In the genomic region with DNA sequence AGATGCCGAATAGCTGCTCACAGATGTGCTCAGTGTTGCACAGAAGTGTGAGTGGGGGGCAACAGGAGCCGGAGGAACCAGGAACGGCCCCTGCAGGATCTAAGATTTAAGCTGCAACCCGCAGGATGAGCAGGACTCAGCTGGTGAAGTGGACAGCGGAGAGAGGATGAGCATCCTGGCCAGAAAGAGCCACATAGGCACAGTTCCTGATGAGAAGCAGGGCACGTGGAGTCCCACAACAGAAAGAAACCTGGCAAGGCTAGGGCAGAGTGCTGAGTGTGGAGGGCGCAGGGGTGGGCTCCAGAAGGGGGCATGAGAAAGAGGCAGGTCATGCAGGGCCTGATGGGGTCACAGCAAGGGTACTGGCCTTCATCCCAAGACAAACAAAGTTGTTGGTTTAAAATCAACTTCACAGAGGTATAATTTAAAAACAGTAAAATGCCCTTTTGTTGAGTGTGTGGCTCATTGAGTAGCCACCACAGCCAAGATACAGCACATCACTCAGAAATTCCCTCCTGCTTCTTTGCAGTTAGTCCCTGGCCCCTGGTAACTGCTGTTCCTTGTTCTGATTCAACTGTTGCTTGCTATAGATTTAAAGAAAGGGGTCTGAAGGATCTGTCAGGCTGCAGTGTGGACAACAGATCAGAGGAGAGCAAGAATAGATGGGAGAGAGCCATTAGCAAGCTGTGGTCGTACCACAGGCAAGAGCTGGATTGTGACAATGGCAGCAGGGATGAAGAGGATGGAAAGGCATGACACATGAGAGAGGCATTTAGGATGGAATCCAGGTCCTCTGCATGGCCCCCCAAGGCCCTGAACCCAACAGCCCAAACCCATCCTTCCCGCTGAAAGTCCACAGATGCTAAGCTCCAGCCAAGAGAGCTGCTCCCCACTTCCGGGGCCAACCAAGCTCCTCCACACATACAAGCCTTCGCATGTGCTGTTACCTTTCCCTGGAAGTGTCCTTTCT, we compare ENCODE assay signal across 19 cellular contexts. TPM values are rescaled to one million over a fixed set of nuclear protein-coding genes. Genes with fewer than 3 reads are reported as not detected.
A peak's percentile ranks its signal among the peaks of the same experiment; 100 is the strongest.
DNase-seq lines count a peak whose midpoint lies in the region; ATAC-seq, FAIRE-seq and TF ChIP-seq lines count a peak whose summit lies in the region.
"Had no signal": no experiment of that assay in that cellular context is flagged by ENCODE, and none has a peak within 500 bp of the region (broad histone marks: within the 10 kb centered on the region; RNA-seq: fewer than 3 reads in every experiment).

No MANE protein-coding gene starts in this region.

- no peak for FAIRE-seq in A549 (lab: Jason Lieb, UNC)
- FAIRE-seq: small intestine had no signal

- H3K4me1 ChIP-seq in A549 (peaks cover 12% of the 10 kb centered on the region), foreskin keratinocyte (peaks cover 15% of the 10 kb centered on the region)

- H3K9me3 ChIP-seq in A549, result no peaks in the 10 kb centered on the region
- H3K9me3 ChIP-seq: gastroesophageal sphincter had no signal

- POLR2A ChIA-PET in A549 (lab: Yijun Ruan, JAX), result no interaction called here

- no peak overlapping the region for H3K27ac ChIP-seq in A549
- no peak overlapping the region for H3K27ac ChIP-seq in foreskin keratinocyte
- H3K27ac ChIP-seq: C4-2B, epithelial cell of prostate, gastroesophageal sphincter had no signal

- 72% methylated on average over 11 of the region's 11 CpGs for WGBS in A549 (ENCODE audit: missing lambda C conversion rate)

- ATAC-seq in A549 (peak; percentile 25 to 37; a peak in 2 of 6 replicates), SK-N-SH treated with all-trans-retinoic acid at 6 μM for 48 hours (peak; percentile 24), foreskin keratinocyte (no peak), GM21515 (IDR thresholded peaks at IDR 0.05; ENCODE audit: unreplicated experiment) (no peak)
- ATAC-seq: gastroesophageal sphincter; stimulated activated effector memory CD8-positive, alpha-beta T cell treated with anti-CD3 and anti-CD28 coated beads, Interleukin-12 subunit alpha, Interleukin-12 subunit beta, amount 100 ng/mL, for 72 hours had no signal

- no peak for TF ChIP-seq RAD21 in A549 (conservative IDR thresholded peaks at IDR 0.05 in 1 of 2, IDR thresholded peaks at IDR 0.05 in 1 of 2)

- TF ChIP-seq CTCF in A549 (IDR thresholded peaks at IDR 0.05) (no peak), fibroblast of the aortic adventitia (IDR thresholded peaks at IDR 0.05; ENCODE audit: insufficient read depth, low read length) (no peak), foreskin keratinocyte (conservative IDR thresholded peaks at IDR 0.05) (no peak)

- no peak for DNase-seq in A549 (ENCODE audit: low read depth in 1 of 2, low spot score in 1 of 2)
- DNase-seq in GM03348 (ENCODE audit: low spot score), result peak; percentile 29
- peak; percentile 31 for DNase-seq in fibroblast of the aortic adventitia (ENCODE audit: low read depth)
- no peak for DNase-seq in activated CD8-positive, alpha-beta memory T cell treated with anti-CD3 and anti-CD28 coated beads, Interleukin-2, amount 50 U/mL, for 4 hours
- no peak for DNase-seq in putamen (ENCODE audit: low spot score)
- no peak for DNase-seq in foreskin keratinocyte
- DNase-seq: anterior cingulate cortex; GF-D8; hypothalamus; MV-4-11; NCI-H69; small intestine; stimulated activated CD4-positive, alpha-beta T cell treated with anti-CD3 and anti-CD28 coated beads, Interleukin-2, amount 100 ng/mL, for 24 hours had no signal

- CTCF ChIA-PET in A549 (lab: Yijun Ruan, JAX), result interaction anchor here (0.7 kb wide), 1 partner anchor 221 kb away, joined by 3 read pairs; no protein-coding TSS in a partner anchor

- TF ChIP-seq EP300 in A549 (IDR thresholded peaks at IDR 0.05), result no peak

- no peaks in the 10 kb centered on the region for H3K27me3 ChIP-seq in foreskin keratinocyte
- H3K27me3 ChIP-seq: gastroesophageal sphincter had no signal

- H3K4me2 ChIP-seq in A549, result no peak overlapping the region

- TF ChIP-seq POLR2A in A549 (IDR thresholded peaks at IDR 0.05; ENCODE audit: low read length), result no peak

- H3K4me3 ChIP-seq in A549 (no peak overlapping the region), fibroblast of the aortic adventitia (ENCODE audit: low read depth, low read length) (no peak overlapping the region)
- H3K4me3 ChIP-seq: gastroesophageal sphincter had no signal

TF ChIP-seq in A549, 52 proteins besides CTCF, POLR2A, EP300 and RAD21:
- no peak for TF ChIP-seq POLR2AphosphoS2 (conservative IDR thresholded peaks at IDR 0.05; ENCODE audit: low read length)
- no peak for TF ChIP-seq CEBPB (IDR thresholded peaks at IDR 0.05)
- no peak for TF ChIP-seq EHMT2 (IDR thresholded peaks at IDR 0.05; ENCODE audit: low read depth)
- TF ChIP-seq NFE2L2 (conservative IDR thresholded peaks at IDR 0.05; ENCODE audit: low read length), result no peak
- TF ChIP-seq, protein P1, sequence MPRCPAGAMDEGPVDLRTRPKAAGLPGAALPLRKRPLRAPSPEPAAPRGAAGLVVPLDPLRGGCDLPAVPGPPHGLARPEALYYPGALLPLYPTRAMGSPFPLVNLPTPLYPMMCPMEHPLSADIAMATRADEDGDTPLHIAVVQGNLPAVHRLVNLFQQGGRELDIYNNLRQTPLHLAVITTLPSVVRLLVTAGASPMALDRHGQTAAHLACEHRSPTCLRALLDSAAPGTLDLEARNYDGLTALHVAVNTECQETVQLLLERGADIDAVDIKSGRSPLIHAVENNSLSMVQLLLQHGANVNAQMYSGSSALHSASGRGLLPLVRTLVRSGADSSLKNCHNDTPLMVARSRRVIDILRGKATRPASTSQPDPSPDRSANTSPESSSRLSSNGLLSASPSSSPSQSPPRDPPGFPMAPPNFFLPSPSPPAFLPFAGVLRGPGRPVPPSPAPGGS (IDR thresholded peaks at IDR 0.05), result no peak
- no peak for TF ChIP-seq RNF2 (IDR thresholded peaks at IDR 0.05; ENCODE audit: borderline replicate concordance, low read depth)
- no peak for TF ChIP-seq MAFK (IDR thresholded peaks at IDR 0.05; ENCODE audit: partially characterized antibody)
- TF ChIP-seq ZSCAN20 (CRISPR knock-in tag; IDR thresholded peaks at IDR 0.05), result no peak
- no peak for TF ChIP-seq CHD4 (IDR thresholded peaks at IDR 0.05; ENCODE audit: borderline replicate concordance)
TF ChIP-seq in A549: peak in this region for 0.

TF ChIP-seq in SK-N-SH treated with all-trans-retinoic acid at 6 μM for 48 hours, 23 proteins besides CTCF, POLR2A, EP300 and RAD21 (continues in another document):
- TF ChIP-seq, protein P2, sequence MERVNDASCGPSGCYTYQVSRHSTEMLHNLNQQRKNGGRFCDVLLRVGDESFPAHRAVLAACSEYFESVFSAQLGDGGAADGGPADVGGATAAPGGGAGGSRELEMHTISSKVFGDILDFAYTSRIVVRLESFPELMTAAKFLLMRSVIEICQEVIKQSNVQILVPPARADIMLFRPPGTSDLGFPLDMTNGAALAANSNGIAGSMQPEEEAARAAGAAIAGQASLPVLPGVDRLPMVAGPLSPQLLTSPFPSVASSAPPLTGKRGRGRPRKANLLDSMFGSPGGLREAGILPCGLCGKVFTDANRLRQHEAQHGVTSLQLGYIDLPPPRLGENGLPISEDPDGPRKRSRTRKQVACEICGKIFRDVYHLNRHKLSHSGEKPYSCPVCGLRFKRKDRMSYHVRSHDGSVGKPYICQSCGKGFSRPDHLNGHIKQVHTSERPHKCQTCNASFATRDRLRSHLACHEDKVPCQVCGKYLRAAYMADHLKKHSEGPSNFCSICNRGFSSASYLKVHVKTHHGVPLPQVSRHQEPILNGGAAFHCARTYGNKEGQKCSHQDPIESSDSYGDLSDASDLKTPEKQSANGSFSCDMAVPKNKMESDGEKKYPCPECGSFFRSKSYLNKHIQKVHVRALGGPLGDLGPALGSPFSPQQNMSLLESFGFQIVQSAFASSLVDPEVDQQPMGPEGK (CRISPR knock-in tag; IDR thresholded peaks at IDR 0.05; ENCODE audit: borderline replicate concordance), result no peak
- TF ChIP-seq ARNTL (CRISPR knock-in tag; IDR thresholded peaks at IDR 0.05; ENCODE audit: borderline replicate concordance, low read depth) (no peak), ZFP3 (CRISPR knock-in tag; IDR thresholded peaks at IDR 0.05) (no peak), TOX (CRISPR knock-in tag; IDR thresholded peaks at IDR 0.05; ENCODE audit: borderline replicate concordance) (no peak), ZNF70 (CRISPR knock-in tag; IDR thresholded peaks at IDR 0.05) (no peak)
- TF ChIP-seq, protein P3, sequence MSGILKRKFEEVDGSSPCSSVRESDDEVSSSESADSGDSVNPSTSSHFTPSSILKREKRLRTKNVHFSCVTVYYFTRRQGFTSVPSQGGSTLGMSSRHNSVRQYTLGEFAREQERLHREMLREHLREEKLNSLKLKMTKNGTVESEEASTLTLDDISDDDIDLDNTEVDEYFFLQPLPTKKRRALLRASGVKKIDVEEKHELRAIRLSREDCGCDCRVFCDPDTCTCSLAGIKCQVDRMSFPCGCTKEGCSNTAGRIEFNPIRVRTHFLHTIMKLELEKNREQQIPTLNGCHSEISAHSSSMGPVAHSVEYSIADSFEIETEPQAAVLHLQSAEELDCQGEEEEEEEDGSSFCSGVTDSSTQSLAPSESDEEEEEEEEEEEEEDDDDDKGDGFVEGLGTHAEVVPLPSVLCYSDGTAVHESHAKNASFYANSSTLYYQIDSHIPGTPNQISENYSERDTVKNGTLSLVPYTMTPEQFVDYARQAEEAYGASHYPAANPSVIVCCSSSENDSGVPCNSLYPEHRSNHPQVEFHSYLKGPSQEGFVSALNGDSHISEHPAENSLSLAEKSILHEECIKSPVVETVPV (CRISPR knock-in tag; IDR thresholded peaks at IDR 0.05), result no peak
- TF ChIP-seq, protein P4, sequence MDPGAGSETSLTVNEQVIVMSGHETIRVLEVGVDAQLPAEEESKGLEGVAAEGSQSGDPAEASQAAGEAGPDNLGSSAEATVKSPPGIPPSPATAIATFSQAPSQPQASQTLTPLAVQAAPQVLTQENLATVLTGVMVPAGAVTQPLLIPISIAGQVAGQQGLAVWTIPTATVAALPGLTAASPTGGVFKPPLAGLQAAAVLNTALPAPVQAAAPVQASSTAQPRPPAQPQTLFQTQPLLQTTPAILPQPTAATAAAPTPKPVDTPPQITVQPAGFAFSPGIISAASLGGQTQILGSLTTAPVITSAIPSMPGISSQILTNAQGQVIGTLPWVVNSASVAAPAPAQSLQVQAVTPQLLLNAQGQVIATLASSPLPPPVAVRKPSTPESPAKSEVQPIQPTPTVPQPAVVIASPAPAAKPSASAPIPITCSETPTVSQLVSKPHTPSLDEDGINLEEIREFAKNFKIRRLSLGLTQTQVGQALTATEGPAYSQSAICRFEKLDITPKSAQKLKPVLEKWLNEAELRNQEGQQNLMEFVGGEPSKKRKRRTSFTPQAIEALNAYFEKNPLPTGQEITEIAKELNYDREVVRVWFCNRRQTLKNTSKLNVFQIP (CRISPR knock-in tag; IDR thresholded peaks at IDR 0.05; ENCODE audit: borderline replicate concordance, low read depth), result no peak

RNA-seq across cellular contexts. Expression of a gene that starts 53.1 kb away (rescaled TPM):
- polyA plus RNA-seq in A549 (2011; rRNA removed) (17.4 and 17.8 TPM in 2 replicates), A549 (2017; fragmentation: RNase III; extraction: RNeasy Plus Mini Kit Qiagen cat#74134 plus additional on column Dnase treatment) (10.9 to 13.0 TPM (median 13.0 TPM) in 3 replicates), foreskin keratinocyte (11.2 and 11.5 TPM in 2 replicates)
- polyA plus RNA-seq in A549 (2012; cell fraction: cytosol; rRNA removed), result 4.5 and 5.1 TPM in 2 replicates
- 13.1 and 14.7 TPM in 2 replicates for polyA plus RNA-seq in A549 (2012; cell fraction: nucleus; rRNA removed)
- 11.0 and 14.4 TPM in 2 replicates for polyA minus RNA-seq in A549 (2011; rRNA and poly(A)+ RNA removed)
- total RNA-seq in fibroblast of the aortic adventitia (ENCODE audit: low replicate concordance) (16.1 and 46.0 TPM in 2 replicates), foreskin keratinocyte (39.1 and 41.9 TPM in 2 replicates)

Comparison
In these comparisons a context has a peak if more than half of its experiments do, and no peak if none do; other contexts are left out.
1. ATAC-seq: peak in A549 (2 of 2) and SK-N-SH treated with all-trans-retinoic acid at 6 μM for 48 hours (single experiment); none in foreskin keratinocyte (single experiment) and GM21515 (single experiment).
2. DNase-seq: peak in GM03348 (single experiment) and fibroblast of the aortic adventitia (single experiment); none in A549 (0 of 2), activated CD8-positive, alpha-beta memory T cell treated with anti-CD3 and anti-CD28 coated beads, Interleukin-2, amount 50 U/mL, for 4 hours (single experiment), putamen (single experiment) and foreskin keratinocyte (0 of 2).